15 cellular contexts compared by ENCODE assay signal in genomic region chr3:195186041-195186709, GRCh38.
DNase-seq lines count a peak whose midpoint lies in the region; ATAC-seq and TF ChIP-seq lines count a peak whose summit lies in the region.
"Had no signal": no experiment of that assay in that cellular context is flagged by ENCODE, and none has a peak within 500 bp of the region (broad histone marks: within the 10 kb centered on the region; RNA-seq: fewer than 3 reads in every experiment).

No MANE protein-coding gene starts in this region.

- peak overlapping the region; percentile 18 for H3K27ac Mint-ChIP-seq in activated CD4-positive, alpha-beta memory T cell treated with anti-CD3 and anti-CD28 coated beads for 36 hours
- no peak overlapping the region for H3K27ac Mint-ChIP-seq in activated CD4-positive, alpha-beta memory T cell treated with anti-CD3 and anti-CD28 coated beads, Interleukin-2, amount 10 ng/mL, durations not matched to agents 7 days and 5 days
- peak overlapping the region; percentile 52 for H3K27ac Mint-ChIP-seq in stimulated activated naive B cell treated with anti-CD40 and anti-IgM and Interleukin-4, amounts not matched to agents 10 μg/mL and 1 μg/mL and 100 μg/mL, for 72 hours
- peak overlapping the region in 1 of 2 donors; percentile 70 for H3K27ac Mint-ChIP-seq in T-cell

- CTCF ChIA-PET in activated CD4-positive, alpha-beta memory T cell treated with anti-CD3 and anti-CD28 coated beads for 36 hours (lab: Charles Lee) = interaction anchor here (0.6 kb wide), 1 partner anchor 22 kb away, joined by 3 read pairs; no protein-coding TSS in a partner anchor
- CTCF ChIA-PET in activated CD4-positive, alpha-beta memory T cell treated with anti-CD3 and anti-CD28 coated beads, Interleukin-2, amount 10 ng/mL, durations not matched to agents 7 days and 5 days (lab: Charles Lee) = no interaction called here
- CTCF ChIA-PET in RWPE1 (lab: Yijun Ruan, JAX) (interaction anchor here (0.6 to 0.7 kb wide), 4 partner anchors 11 to 515 kb away, joined by 3 to 5 read pairs (median 4); no protein-coding TSS in a partner anchor), T-cell (lab: Charles Lee) (interaction anchor here (0.5 to 0.7 kb wide), 2 partner anchors 16 to 745 kb away, joined by 4 to 5 read pairs; no protein-coding TSS in a partner anchor)

- peaks cover 9 to 17% of the 10 kb centered on the region in 2 donors for H3K4me1 ChIP-seq in esophagus (ENCODE audit: control insufficient read depth in 2 of 2, insufficient read depth in 2 of 2, low read length in 1 of 2)
- H3K4me1 ChIP-seq: body of pancreas had no signal

- no peak overlapping the region for H3K4me3 Mint-ChIP-seq in activated CD4-positive, alpha-beta memory T cell treated with anti-CD3 and anti-CD28 coated beads for 36 hours
- H3K4me3 Mint-ChIP-seq in activated CD4-positive, alpha-beta memory T cell treated with anti-CD3 and anti-CD28 coated beads, Interleukin-2, amount 10 ng/mL, durations not matched to agents 7 days and 5 days = no peak overlapping the region
- H3K4me3 Mint-ChIP-seq in stimulated activated naive B cell treated with anti-CD40 and anti-IgM and Interleukin-4, amounts not matched to agents 10 μg/mL and 1 μg/mL and 100 μg/mL, for 72 hours = peak overlapping the region; percentile 17 to 23
- H3K4me3 Mint-ChIP-seq in T-cell = no peak overlapping the region

- H3K27ac ChIP-seq in RWPE1 (peak overlapping the region; percentile 82), esophagus (ENCODE audit: low read depth in 2 of 2, low read length in 1 of 2) (peak overlapping the region; percentile 78 to 85)
- H3K27ac ChIP-seq: body of pancreas, testis had no signal

- TF ChIP-seq CTCF in RWPE1 (conservative IDR thresholded peaks at IDR 0.05; ENCODE audit: low read depth) = no peak

- H3K9me3 Mint-ChIP-seq in activated CD4-positive, alpha-beta memory T cell treated with anti-CD3 and anti-CD28 coated beads for 36 hours = peaks cover 7% of the 10 kb centered on the region
- peaks cover 3% of the 10 kb centered on the region for H3K9me3 Mint-ChIP-seq in activated CD4-positive, alpha-beta memory T cell treated with anti-CD3 and anti-CD28 coated beads, Interleukin-2, amount 10 ng/mL, durations not matched to agents 7 days and 5 days
- peaks cover 0 to 7% of the 10 kb centered on the region in 2 donors for H3K9me3 Mint-ChIP-seq in stimulated activated naive B cell treated with anti-CD40 and anti-IgM and Interleukin-4, amounts not matched to agents 10 μg/mL and 1 μg/mL and 100 μg/mL, for 72 hours
- H3K9me3 Mint-ChIP-seq in T-cell = peaks cover 0 to 7% (median 5%) of the 10 kb centered on the region in 3 donors

- intact Hi-C loops in activated CD4-positive, alpha-beta memory T cell treated with anti-CD3 and anti-CD28 coated beads for 36 hours (cut with micrococcal nuclease) = no loop called here

- POLR2A ChIA-PET in activated CD4-positive, alpha-beta memory T cell treated with anti-CD3 and anti-CD28 coated beads for 36 hours (lab: Charles Lee) = no interaction called here
- POLR2A ChIA-PET in activated CD4-positive, alpha-beta memory T cell treated with anti-CD3 and anti-CD28 coated beads, Interleukin-2, amount 10 ng/mL, durations not matched to agents 7 days and 5 days (lab: Charles Lee) = no interaction called here
- POLR2A ChIA-PET in RWPE1 (lab: Yijun Ruan, JAX; ENCODE audit: low non-redundant PET) (interaction anchor here (0.7 kb wide), 1 partner anchor 27 kb away, joined by 8 read pairs; no protein-coding TSS in a partner anchor), T-cell (lab: Charles Lee) (no interaction called here)

- no peaks in the 10 kb centered on the region for H3K9me3 ChIP-seq in esophagus (ENCODE audit: control insufficient read depth in 2 of 2, insufficient read depth in 1 of 2, low read depth in 1 of 2, low read length in 1 of 2)
- H3K9me3 ChIP-seq: body of pancreas, testis had no signal

- no peak for DNase-seq in activated CD4-positive, alpha-beta memory T cell treated with anti-CD3 and anti-CD28 coated beads for 36 hours
- no peak for DNase-seq in activated CD4-positive, alpha-beta memory T cell treated with anti-CD3 and anti-CD28 coated beads, Interleukin-2, amount 10 ng/mL, durations not matched to agents 7 days and 5 days
- no peak for DNase-seq in RWPE1 (ENCODE audit: low spot score)
- peak; percentile 16 for DNase-seq in stimulated activated naive B cell treated with anti-CD40 and anti-IgM and Interleukin-4, amounts not matched to agents 10 μg/mL and 1 μg/mL and 100 μg/mL, for 72 hours
- DNase-seq in T-cell = no peak
- DNase-seq in activated gamma-delta T cell (lab: John Stamatoyannopoulos, UW) = no peak
- DNase-seq: body of pancreas, DMS53, hippocampal formation, Kasumi-1, midbrain, T-helper 2 cell, testis had no signal

- no peak overlapping the region for H3K4me3 ChIP-seq in esophagus (ENCODE audit: low read depth in 1 of 2, low read length in 2 of 2)
- H3K4me3 ChIP-seq: body of pancreas, testis had no signal

- H3K36me3 Mint-ChIP-seq in activated CD4-positive, alpha-beta memory T cell treated with anti-CD3 and anti-CD28 coated beads for 36 hours = no peaks in the 10 kb centered on the region
- no peaks in the 10 kb centered on the region for H3K36me3 Mint-ChIP-seq in activated CD4-positive, alpha-beta memory T cell treated with anti-CD3 and anti-CD28 coated beads, Interleukin-2, amount 10 ng/mL, durations not matched to agents 7 days and 5 days (ENCODE audit: low read depth)
- H3K36me3 Mint-ChIP-seq in stimulated activated naive B cell treated with anti-CD40 and anti-IgM and Interleukin-4, amounts not matched to agents 10 μg/mL and 1 μg/mL and 100 μg/mL, for 72 hours = peaks cover 7 to 8% of the 10 kb centered on the region in 2 donors
- H3K36me3 Mint-ChIP-seq in T-cell = peaks cover 9% of the 10 kb centered on the region

- H3K4me1 Mint-ChIP-seq in activated CD4-positive, alpha-beta memory T cell treated with anti-CD3 and anti-CD28 coated beads for 36 hours (ENCODE audit: low read depth) = peaks cover 58% of the 10 kb centered on the region
- H3K4me1 Mint-ChIP-seq in activated CD4-positive, alpha-beta memory T cell treated with anti-CD3 and anti-CD28 coated beads, Interleukin-2, amount 10 ng/mL, durations not matched to agents 7 days and 5 days = peaks cover 49% of the 10 kb centered on the region
- H3K4me1 Mint-ChIP-seq in stimulated activated naive B cell treated with anti-CD40 and anti-IgM and Interleukin-4, amounts not matched to agents 10 μg/mL and 1 μg/mL and 100 μg/mL, for 72 hours = peaks cover 18 to 21% of the 10 kb centered on the region in 2 donors
- peaks cover 39 to 51% (median 50%) of the 10 kb centered on the region in 3 donors for H3K4me1 Mint-ChIP-seq in T-cell

- 84 to 85% methylated on average over 9 of the region's 9 CpGs for WGBS in esophagus, 2 donors

- H3K27me3 ChIP-seq in esophagus (ENCODE audit: control insufficient read depth in 1 of 2, insufficient read depth in 2 of 2, low read length in 2 of 2) = no peaks in the 10 kb centered on the region
- H3K27me3 ChIP-seq: body of pancreas, testis had no signal

- no peaks in the 10 kb centered on the region for H3K36me3 ChIP-seq in esophagus (ENCODE audit: control insufficient read depth in 2 of 2, insufficient read depth in 2 of 2, low read length in 1 of 2)

- no peaks in the 10 kb centered on the region for H3K27me3 Mint-ChIP-seq in activated CD4-positive, alpha-beta memory T cell treated with anti-CD3 and anti-CD28 coated beads for 36 hours
- H3K27me3 Mint-ChIP-seq in activated CD4-positive, alpha-beta memory T cell treated with anti-CD3 and anti-CD28 coated beads, Interleukin-2, amount 10 ng/mL, durations not matched to agents 7 days and 5 days = no peaks in the 10 kb centered on the region
- no peaks in the 10 kb centered on the region for H3K27me3 Mint-ChIP-seq in stimulated activated naive B cell treated with anti-CD40 and anti-IgM and Interleukin-4, amounts not matched to agents 10 μg/mL and 1 μg/mL and 100 μg/mL, for 72 hours
- H3K27me3 Mint-ChIP-seq in T-cell = no peaks in the 10 kb centered on the region

- peak; percentile 86 for ATAC-seq in stimulated activated naive B cell treated with anti-CD40 and anti-IgM and Interleukin-4, amounts not matched to agents 10 μg/mL and 1 μg/mL and 100 μg/mL, for 72 hours (replicated peaks)
- ATAC-seq in HG03565 (IDR thresholded peaks at IDR 0.05; ENCODE audit: unreplicated experiment) = no peak
- no peak for ATAC-seq in T-cell (replicated peaks in 1 of 4)
- ATAC-seq: body of pancreas had no signal

Comparison
In these comparisons a context has a peak if more than half of its experiments do, and no peak if none do; other contexts are left out.
1. H3K4me3 Mint-ChIP-seq: peak in stimulated activated naive B cell treated with anti-CD40 and anti-IgM and Interleukin-4, amounts not matched to agents 10 μg/mL and 1 μg/mL and 100 μg/mL, for 72 hours (2 of 2); none in activated CD4-positive, alpha-beta memory T cell treated with anti-CD3 and anti-CD28 coated beads for 36 hours (single experiment), activated CD4-positive, alpha-beta memory T cell treated with anti-CD3 and anti-CD28 coated beads, Interleukin-2, amount 10 ng/mL, durations not matched to agents 7 days and 5 days (single experiment) and T-cell (0 of 3).
2. ATAC-seq: peak in stimulated activated naive B cell treated with anti-CD40 and anti-IgM and Interleukin-4, amounts not matched to agents 10 μg/mL and 1 μg/mL and 100 μg/mL, for 72 hours (2 of 2); none in HG03565 (single experiment) and T-cell (0 of 4).